28 cellular contexts compared by ENCODE assay signal in genomic region chr5:58927174-58927573, GRCh38.
A peak's percentile ranks its signal among the peaks of the same experiment; 100 is the strongest.
DNase-seq lines count a peak whose midpoint lies in the region; ATAC-seq, FAIRE-seq and TF ChIP-seq lines count a peak whose summit lies in the region.
"Had no signal": no experiment of that assay in that cellular context is flagged by ENCODE, and none has a peak within 500 bp of the region (broad histone marks: within the 10 kb centered on the region; RNA-seq: fewer than 3 reads in every experiment).

No MANE protein-coding gene starts in this region.

- TF ChIP-seq POLR2A in A549 (IDR thresholded peaks at IDR 0.05; ENCODE audit: low read length), result no peak

- DNase-seq in SIG-M5 treated with dmso at 0.1 percent for 504 hours (lab: John Stamatoyannopoulos, UW; ENCODE audit: unreplicated experiment), result peak; percentile 30
- DNase-seq in SIG-M5 (lab: John Stamatoyannopoulos, UW), result no peak
- no peak for DNase-seq in A549 (ENCODE audit: low read depth in 1 of 2, low spot score in 1 of 2)
- DNase-seq in osteoblast (ENCODE audit: insufficient read length, low spot score, missing footprints), result no peak
- DNase-seq in kidney, result no peak
- no peak for DNase-seq in epidermal melanocyte (ENCODE audit: insufficient read length, low spot score)
- DNase-seq: 8988T; CD8-positive, alpha-beta memory T cell; DMS 273 treated with DMSO at 0.1 percent for 48 hours; DMS79; EL; GDM1; HCEC 1CT; IMR-90; KG1; MG63; NCI-H2029; NCI-H446 treated with DMSO at 0.1 percent for 48 hours; NCI-H526; NCI-H82; NK-92 treated with Interleukin-12 subunit alpha and Interleukin-12 subunit beta, amount 100 ng/mL, for 24 hours; SJCRH30 had no signal

- H3K79me2 ChIP-seq in OCI-LY3 (ENCODE audit: low read length) (no peaks in the 10 kb centered on the region), osteoblast (ENCODE audit: insufficient read depth, low read length) (no peaks in the 10 kb centered on the region)

- TF ChIP-seq EP300 in A549 (IDR thresholded peaks at IDR 0.05), result no peak

- peaks cover 74% of the 10 kb centered on the region for H3K4me1 ChIP-seq in A549
- H3K4me1 ChIP-seq in OCI-LY3 (ENCODE audit: low read length), result 0 out of 2 replicates have a peak, but pooled peaks cover 3% of the 10 kb centered on the region
- peaks cover 39% of the 10 kb centered on the region for H3K4me1 ChIP-seq in osteoblast (ENCODE audit: insufficient read depth, low read length)
- H3K4me1 ChIP-seq in kidney (ENCODE audit: control insufficient read depth in 1 of 2, insufficient read depth in 1 of 2, low read depth in 1 of 2, low read length in 2 of 2), result peaks cover 0 to 2% of the 10 kb centered on the region in 2 donors
- H3K4me1 ChIP-seq: SJCRH30 had no signal

- H3K27me3 ChIP-seq in OCI-LY3 (ENCODE audit: low read depth, low read length), result no peaks in the 10 kb centered on the region
- no peaks in the 10 kb centered on the region for H3K27me3 ChIP-seq in osteoblast (ENCODE audit: insufficient read depth, low read length)
- H3K27me3 ChIP-seq: MG63, SJCRH30 had no signal

- FAIRE-seq in A549 (lab: Jason Lieb, UNC) (no peak), kidney (lab: Jason Lieb, UNC) (no peak)
- FAIRE-seq: GM12891, H1, RCC 7860 had no signal

- H3K9ac ChIP-seq in OCI-LY3 (ENCODE audit: low read length), result no peak overlapping the region
- no peak overlapping the region for H3K9ac ChIP-seq in kidney (ENCODE audit: low read length in 2 of 2)

- H3K4me3 ChIP-seq in A549 (no peak overlapping the region), OCI-LY3 (ENCODE audit: low read length) (no peak overlapping the region), osteoblast (ENCODE audit: insufficient read depth, low read length) (no peak overlapping the region), kidney (ENCODE audit: low read length in 2 of 2) (no peak overlapping the region)
- H3K4me3 ChIP-seq: MG63, SJCRH30 had no signal

- 51% methylated on average over 2 of the region's 2 CpGs for WGBS in A549 (ENCODE audit: missing lambda C conversion rate)

- ATAC-seq in A549, result no peak
- ATAC-seq: SK-N-SH treated with all-trans-retinoic acid at 6 μM for 48 hours had no signal

- H4K20me1 ChIP-seq in OCI-LY3 (ENCODE audit: insufficient read depth, low read length) (no peaks in the 10 kb centered on the region), osteoblast (ENCODE audit: insufficient read depth, low read length) (no peaks in the 10 kb centered on the region)

- H3K4me2 ChIP-seq in A549, result peak overlapping the region; percentile 61
- peak overlapping the region; percentile 9; the same call in 1 of the 2 replicates for H3K4me2 ChIP-seq in OCI-LY3 (ENCODE audit: low read length)
- peak overlapping the region; percentile 18 for H3K4me2 ChIP-seq in osteoblast (ENCODE audit: insufficient read depth, low read length)

- CTCF ChIA-PET in A549 (lab: Yijun Ruan, JAX), result interaction anchor here (1.0 kb wide), 1 partner anchor 36 kb away, joined by 3 read pairs; no protein-coding TSS in a partner anchor

- intact Hi-C loops in kidney (cut with DNase I), result no loop called here

- POLR2A ChIA-PET in A549 (lab: Yijun Ruan, JAX), result interaction anchor here (1.5 kb wide), 1 partner anchor 35 kb away, joined by 5 read pairs; no protein-coding TSS in a partner anchor

- H3K27ac ChIP-seq in A549 (peak overlapping the region; percentile 65 to 74), OCI-LY3 (ENCODE audit: low read length) (no peak overlapping the region), osteoblast (ENCODE audit: low read depth, low read length) (no peak overlapping the region), kidney (ENCODE audit: low read depth in 2 of 2, low read length in 2 of 2) (no peak overlapping the region)
- H3K27ac ChIP-seq: C4-2B, SJCRH30 had no signal

- no peaks in the 10 kb centered on the region for H3K9me3 ChIP-seq in A549
- no peaks in the 10 kb centered on the region for H3K9me3 ChIP-seq in OCI-LY3 (ENCODE audit: insufficient read depth, low read length)
- no peaks in the 10 kb centered on the region for H3K9me3 ChIP-seq in osteoblast (ENCODE audit: low read depth, low read length)
- no peaks in the 10 kb centered on the region for H3K9me3 ChIP-seq in kidney (ENCODE audit: control insufficient read depth in 1 of 2, low read length in 2 of 2)
- H3K9me3 ChIP-seq: MG63, SJCRH30 had no signal

- H3K36me3 ChIP-seq in OCI-LY3 (replicated peaks; ENCODE audit: low read depth, low read length) (no peaks in the 10 kb centered on the region), osteoblast (ENCODE audit: insufficient read depth, low read length) (no peaks in the 10 kb centered on the region), kidney (ENCODE audit: control insufficient read depth in 1 of 2, insufficient read depth in 2 of 2, low read length in 2 of 2) (no peaks in the 10 kb centered on the region)
- H3K36me3 ChIP-seq: MG63, SJCRH30 had no signal

- TF ChIP-seq RAD21 in A549 (conservative IDR thresholded peaks at IDR 0.05 in 1 of 2, IDR thresholded peaks at IDR 0.05 in 1 of 2), result no peak

- H2AFZ ChIP-seq in OCI-LY3 (ENCODE audit: low read depth, low read length), result no peak overlapping the region
- no peak overlapping the region for H2AFZ ChIP-seq in osteoblast (ENCODE audit: low read length)

- TF ChIP-seq CTCF in A549 (IDR thresholded peaks at IDR 0.05) (no peak), OCI-LY3 (IDR thresholded peaks at IDR 0.05; ENCODE audit: low read depth, low read length) (no peak), osteoblast (IDR thresholded peaks at IDR 0.05; ENCODE audit: extremely low read depth, low read depth, low read length) (no peak), kidney (IDR thresholded peaks at IDR 0.05; ENCODE audit: borderline replicate concordance, extremely low read depth, insufficient read depth) (no peak)

TF ChIP-seq in A549, 52 proteins besides CTCF, POLR2A, EP300 and RAD21:
- TF ChIP-seq HOXA7 (CRISPR knock-in tag; IDR thresholded peaks at IDR 0.05) (no peak), NR3C1 (IDR thresholded peaks at IDR 0.05) (no peak), KDM5A (IDR thresholded peaks at IDR 0.05) (no peak), PHF8 (IDR thresholded peaks at IDR 0.05; ENCODE audit: borderline replicate concordance, low read depth) (no peak), KDM1A (IDR thresholded peaks at IDR 0.05; ENCODE audit: low read depth) (no peak), HEYL (CRISPR knock-in tag; IDR thresholded peaks at IDR 0.05) (no peak), MYC (IDR thresholded peaks at IDR 0.05; ENCODE audit: borderline replicate concordance, low read length) (no peak)
- TF ChIP-seq, protein P1, sequence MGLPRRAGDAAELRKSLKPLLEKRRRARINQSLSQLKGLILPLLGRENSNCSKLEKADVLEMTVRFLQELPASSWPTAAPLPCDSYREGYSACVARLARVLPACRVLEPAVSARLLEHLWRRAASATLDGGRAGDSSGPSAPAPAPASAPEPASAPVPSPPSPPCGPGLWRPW (IDR thresholded peaks at IDR 0.05), result no peak

Comparison
In these comparisons a context has a peak if more than half of its experiments do, and no peak if none do; other contexts are left out.
1. H3K27ac ChIP-seq: peak in A549 (2 of 2); none in OCI-LY3 (single experiment), osteoblast (single experiment) and kidney (0 of 2).
2. H3K4me2 ChIP-seq: peak in every context shown above with its lines; median percentile 61 in A549; 18 in osteoblast; 9 in OCI-LY3.